In genomic region chr7:91235211-91235832, GRCh38 we compare ENCODE assay signal across 21 cellular contexts. TPM values are rescaled to one million over a fixed set of nuclear protein-coding genes. Genes with fewer than 3 reads are reported as not detected.
A peak's percentile ranks its signal among the peaks of the same experiment; 100 is the strongest.
DNase-seq lines count a peak whose midpoint lies in the region; ATAC-seq and TF ChIP-seq lines count a peak whose summit lies in the region.
"Had no signal": no experiment of that assay in that cellular context is flagged by ENCODE, and none has a peak within 500 bp of the region (broad histone marks: within the 10 kb centered on the region; RNA-seq: fewer than 3 reads in every experiment).

No MANE protein-coding gene starts in this region.

- no peak overlapping the region for H3K4ac ChIP-seq in IMR-90 (ENCODE audit: low read depth, low read length)

- no peak overlapping the region for H3K56ac ChIP-seq in IMR-90 (ENCODE audit: extremely low read depth, insufficient read depth, low read length)

- H2AK5ac ChIP-seq in IMR-90 (ENCODE audit: low read depth, low read length), result no peak overlapping the region

- H2AFZ ChIP-seq in IMR-90 (replicated peaks; ENCODE audit: low read length, poor library complexity) (no peak overlapping the region), PC-9 (no peak overlapping the region)

- H3F3A ChIP-seq in PC-9 (ENCODE audit: insufficient read depth, low read depth), result no peaks in the 10 kb centered on the region

- no peak overlapping the region for H3K27ac ChIP-seq in IMR-90 (ENCODE audit: insufficient read depth, low read length)
- no peak overlapping the region for H3K27ac ChIP-seq in lower lobe of right lung
- H3K27ac ChIP-seq in PC-9, result no peak overlapping the region
- H3K27ac ChIP-seq: 22Rv1, BLaER1, C4-2B had no signal

- H3K9me3 ChIP-seq in IMR-90 (ENCODE audit: control insufficient read depth, insufficient read depth, low read length) (no peaks in the 10 kb centered on the region), lower lobe of right lung (no peaks in the 10 kb centered on the region), PC-9 (ENCODE audit: insufficient read depth, low read depth) (no peaks in the 10 kb centered on the region)
- H3K9me3 ChIP-seq: BLaER1, Caco-2 had no signal

- no peak overlapping the region for H4K5ac ChIP-seq in IMR-90 (ENCODE audit: low read depth, low read length)

- H4K8ac ChIP-seq in IMR-90 (ENCODE audit: low read depth in 2 of 2, low read length in 2 of 2), result 0 out of 4 replicates have a peak overlapping the region, but pooled peaks of 1 of the 2 experiments have one; percentile 14

- no peak overlapping the region for H3K9ac ChIP-seq in IMR-90 (ENCODE audit: low read depth, low read length)
- H3K9ac ChIP-seq: BLaER1 had no signal

- H3K18ac ChIP-seq in IMR-90 (ENCODE audit: low read depth, low read length), result no peak overlapping the region

- dilution Hi-C loops in IMR-90 (cut with HindIII; ENCODE audit: low sequenced_read_pairs, unreplicated experiment), result no loop called here

- H2BK20ac ChIP-seq in IMR-90 (ENCODE audit: low read depth, low read length), result no peak overlapping the region

- DNase-seq in IMR-90 (peak; percentile 40), astrocyte of the hippocampus (ENCODE audit: low read depth, low spot score) (peak; percentile 8), fibroblast of mammary gland (ENCODE audit: low read depth) (peak; percentile 26), lower lobe of right lung (peak; percentile 51), PC-9 (no peak), SIG-M5 (lab: John Stamatoyannopoulos, UW) (no peak), DMS79 (lab: John Stamatoyannopoulos, UW) (no peak)
- DNase-seq: Caco-2; CD4-positive, CD25-positive, alpha-beta regulatory T cell; CD8-positive, alpha-beta T cell; DMS153; EL; GDM1; GOT3; H7; HCEC 1CT had no signal

- BruUV-seq in IMR-90 (replicated peaks; lab: Mats Ljungman, UMichigan) (no TSS peak), PC-9 (replicated peaks; lab: Mats Ljungman, UMichigan) (no TSS peak)

- no peak overlapping the region for H2BK5ac ChIP-seq in IMR-90 (ENCODE audit: low read depth, low read length, poor library complexity, severe bottlenecking)

- TF ChIP-seq CTCF in IMR-90 (conservative IDR thresholded peaks at IDR 0.05; ENCODE audit: low read depth, low read length) (no peak), fibroblast of mammary gland (conservative IDR thresholded peaks at IDR 0.05; ENCODE audit: control insufficient read depth, insufficient read depth, low read depth, low read length) (no peak), lower lobe of right lung (IDR thresholded peaks at IDR 0.05) (no peak), PC-9 (conservative IDR thresholded peaks at IDR 0.05) (no peak)

- WGBS in IMR-90 (ENCODE audit: extremely low coverage in 2 of 2, insufficient read length in 1 of 2), 2 experiments, result no CpG with 5 or more reads among the region's 6 CpGs

- H2AK9ac ChIP-seq in IMR-90 (replicated peaks; ENCODE audit: low read depth, low read length, poor library complexity), result no peak overlapping the region

- no peaks in the 10 kb centered on the region for H3K27me3 ChIP-seq in IMR-90 (ENCODE audit: control insufficient read depth, insufficient read depth, low read length)
- H3K27me3 ChIP-seq in lower lobe of right lung (ENCODE audit: low read depth), result no peaks in the 10 kb centered on the region
- H3K27me3 ChIP-seq in PC-9 (ENCODE audit: insufficient read depth, low read depth), result no peaks in the 10 kb centered on the region
- H3K27me3 ChIP-seq: BLaER1 had no signal

- no peaks in the 10 kb centered on the region for H3K9me2 ChIP-seq in PC-9 (ENCODE audit: insufficient read depth)

- no peak for TF ChIP-seq RAD21 in IMR-90 (IDR thresholded peaks at IDR 0.05; ENCODE audit: low read length)

- TF ChIP-seq POLR2A in IMR-90 (IDR thresholded peaks at IDR 0.05; ENCODE audit: low read depth, low read length), result no peak

- no peaks in the 10 kb centered on the region for H3K79me2 ChIP-seq in PC-9 (ENCODE audit: low read depth)

- POLR2A ChIA-PET in IMR-90 (lab: Charles Lee; ENCODE audit: unreplicated experiment) (no interaction called here), PC-9 (lab: Charles Lee; ENCODE audit: unreplicated experiment) (no interaction called here)

- no peak overlapping the region for H4K91ac ChIP-seq in IMR-90 (ENCODE audit: insufficient read depth, low read depth, low read length)

- H3K36me3 ChIP-seq in IMR-90 (ENCODE audit: control insufficient read depth, insufficient read depth, low read length) (no peaks in the 10 kb centered on the region), lower lobe of right lung (no peaks in the 10 kb centered on the region), PC-9 (ENCODE audit: low read depth) (no peaks in the 10 kb centered on the region)
- H3K36me3 ChIP-seq: BLaER1 had no signal

- intact Hi-C loops in IMR-90 (cut with micrococcal nuclease) (no loop called here), lower lobe of right lung (cut with DNase I) (no loop called here), PC-9 (cut with micrococcal nuclease; ENCODE audit: unreplicated experiment) (no loop called here)

- CTCF ChIA-PET in IMR-90 (lab: Yijun Ruan, JAX), result no interaction called here
- CTCF ChIA-PET in PC-9 (lab: Charles Lee), result no interaction called here

- H3K4me2 ChIP-seq in IMR-90 (ENCODE audit: low read depth, low read length), result no peak overlapping the region
- H3K4me2 ChIP-seq in PC-9, result no peak overlapping the region
- H3K4me2 ChIP-seq: BLaER1 had no signal

- peaks cover 11% of the 10 kb centered on the region for H3K4me1 ChIP-seq in IMR-90 (ENCODE audit: control insufficient read depth, insufficient read depth, low read length)
- H3K4me1 ChIP-seq in lower lobe of right lung, result peaks cover 13% of the 10 kb centered on the region
- H3K4me1 ChIP-seq in PC-9 (replicated peaks; ENCODE audit: insufficient read depth), result no peaks in the 10 kb centered on the region
- H3K4me1 ChIP-seq: BLaER1, Caco-2 had no signal

- no peak overlapping the region for H3K14ac ChIP-seq in IMR-90 (replicated peaks; ENCODE audit: low read depth, low read length)

- peak; percentile 30; the same call in 1 of the 2 replicates for ATAC-seq in IMR-90 (ENCODE audit: low read depth)
- peak in 1 of 2 donors; percentile 48 for ATAC-seq in lower lobe of right lung
- no peak for ATAC-seq in GM18868 (IDR thresholded peaks at IDR 0.05; ENCODE audit: unreplicated experiment)
- ATAC-seq: CD8-positive, alpha-beta T cell; GM12878 had no signal

- no peak overlapping the region for H3K23ac ChIP-seq in IMR-90 (ENCODE audit: low read depth, low read length)

- no peak overlapping the region for H2BK120ac ChIP-seq in IMR-90 (ENCODE audit: low read depth, low read length)

- H4K20me1 ChIP-seq in IMR-90 (ENCODE audit: insufficient read depth, low read length) (no peaks in the 10 kb centered on the region), PC-9 (ENCODE audit: insufficient read depth) (no peaks in the 10 kb centered on the region)
- H4K20me1 ChIP-seq: BLaER1 had no signal

- no peak overlapping the region for H2BK15ac ChIP-seq in IMR-90 (ENCODE audit: low read depth, low read length)

- H3K9me1 ChIP-seq in IMR-90 (ENCODE audit: insufficient read depth, low read length), result peaks cover 9% of the 10 kb centered on the region

- H3K79me1 ChIP-seq in IMR-90 (ENCODE audit: low read depth in 1 of 2, low read length in 2 of 2), result no peaks in the 10 kb centered on the region

- in situ Hi-C loops in IMR-90 (cut with MboI; ENCODE audit: low sequenced_read_pairs), result no loop called here

- no peak overlapping the region for H3K4me3 ChIP-seq in IMR-90 (ENCODE audit: insufficient read depth, low read depth, low read length)
- no peak overlapping the region for H3K4me3 ChIP-seq in fibroblast of mammary gland (ENCODE audit: control insufficient read depth, low read depth, low read length)
- no peak overlapping the region for H3K4me3 ChIP-seq in lower lobe of right lung
- H3K4me3 ChIP-seq in PC-9, result no peak overlapping the region
- H3K4me3 ChIP-seq: BLaER1, GM12878 had no signal

TF ChIP-seq in IMR-90, 13 proteins besides CTCF, POLR2A, EP300 and RAD21:
- TF ChIP-seq RCOR1 (IDR thresholded peaks at IDR 0.05; ENCODE audit: insufficient replicate concordance, low read length) (no peak), CHD1 (IDR thresholded peaks at IDR 0.05; ENCODE audit: low read depth, low read length) (no peak), SMC3 (IDR thresholded peaks at IDR 0.05; ENCODE audit: low read depth, low read length) (no peak), MAZ (IDR thresholded peaks at IDR 0.05; ENCODE audit: borderline replicate concordance, low read depth, low read length) (no peak), MXI1 (IDR thresholded peaks at IDR 0.05; ENCODE audit: borderline replicate concordance, low read depth, low read length) (no peak), FOS (IDR thresholded peaks at IDR 0.05; ENCODE audit: low read depth, low read length) (no peak), NFE2L2 (IDR thresholded peaks at IDR 0.05; ENCODE audit: low read depth, low read length) (no peak), RFX5 (IDR thresholded peaks at IDR 0.05; ENCODE audit: low read depth, low read length) (no peak), MAFK (IDR thresholded peaks at IDR 0.05; ENCODE audit: low read depth, low read length) (no peak), CEBPB (IDR thresholded peaks at IDR 0.05; ENCODE audit: low read depth, low read length) (no peak), USF2 (IDR thresholded peaks at IDR 0.05; ENCODE audit: low read depth, low read length) (no peak), BHLHE40 (IDR thresholded peaks at IDR 0.05; ENCODE audit: low read depth, low read length) (no peak), ELK1 (IDR thresholded peaks at IDR 0.05; ENCODE audit: borderline replicate concordance, low read depth, low read length) (no peak)

RNA-seq across cellular contexts. Expression of gene FZD1, which starts 28.9 kb away (rescaled TPM):
- total RNA-seq in IMR-90 (2012; rRNA removed) (3.6 and 4.4 TPM in 2 replicates), lower lobe of right lung (20.1 TPM), PC-9 (2021) (2.6 and 2.8 TPM in 2 replicates)
- polyA plus RNA-seq in IMR-90 (2012; rRNA removed), result 6.5 and 6.8 TPM in 2 replicates
- polyA plus RNA-seq in IMR-90 (2012; cell fraction: cytosol; rRNA removed), result 3.0 and 9.1 TPM in 2 replicates
- polyA plus RNA-seq in IMR-90 (2012; cell fraction: nucleus; rRNA removed; ENCODE audit: low replicate concordance), result 1.8 and 3.0 TPM in 2 replicates
- total RNA-seq: CD8-positive, alpha-beta T cell had no signal

Comparison
In these comparisons a context has a peak if more than half of its experiments do, and no peak if none do; other contexts are left out.
1. DNase-seq: peak in IMR-90 (single experiment), astrocyte of the hippocampus (single experiment), fibroblast of mammary gland (single experiment) and lower lobe of right lung (single experiment); none in PC-9 (0 of 2), SIG-M5 (single experiment) and DMS79 (single experiment).